17 cellular contexts compared by ENCODE assay signal in genomic region chr1:156382561-156382960, GRCh38. TPM values are rescaled to one million over a fixed set of nuclear protein-coding genes. Genes with fewer than 3 reads are reported as not detected.
"Had no signal": no experiment of that assay in that cellular context is flagged by ENCODE, and none has a peak within 500 bp of the region (broad histone marks: within the 10 kb centered on the region; RNA-seq: fewer than 3 reads in every experiment).

No MANE protein-coding gene starts in this region.

- H3K27me3 ChIP-seq: dorsolateral prefrontal cortex, ovary, right atrium auricular region, uterus had no signal

- H3K27ac ChIP-seq: heart left ventricle, neutrophil, ovary, right atrium auricular region, tibial artery, upper lobe of left lung, uterus had no signal

- H3K4me3 ChIP-seq: dorsolateral prefrontal cortex, heart left ventricle, mucosa of descending colon, ovary, right atrium auricular region, tibial artery, upper lobe of left lung, uterus had no signal

- H3K4me1 ChIP-seq: heart left ventricle, right atrium auricular region, tibial artery, upper lobe of left lung, uterus had no signal

- DNase-seq: cortex of kidney, tibial artery had no signal

- H3K36me3 Mint-ChIP-seq: naive thymus-derived CD8-positive, alpha-beta T cell had no signal

- H3K27ac Mint-ChIP-seq: naive thymus-derived CD8-positive, alpha-beta T cell had no signal

- H3K9me3 ChIP-seq: heart left ventricle, mucosa of descending colon, neutrophil, ovary, right atrium auricular region, tibial artery, upper lobe of left lung, uterus had no signal

- H3K36me3 ChIP-seq: heart left ventricle, neutrophil, ovary, right atrium auricular region, tibial artery, upper lobe of left lung, uterus had no signal

- H3K9me3 Mint-ChIP-seq: naive thymus-derived CD8-positive, alpha-beta T cell had no signal

RNA-seq across cellular contexts. Expression of gene RHBG, which starts 13.6 kb away (rescaled TPM):
- total RNA-seq: fibroblast of lung; frontal cortex; glomerular endothelial cell; mucosa of descending colon; naive thymus-derived CD8-positive, alpha-beta T cell; posterior vena cava; right atrium auricular region; temporal lobe had no signal
- polyA plus RNA-seq: fibroblast of lung; heart left ventricle; naive thymus-derived CD8-positive, alpha-beta T cell; neural cell had no signal

RNA-seq across cellular contexts. Expression of gene TSACC, which starts 44.2 kb away (rescaled TPM):
- total RNA-seq: frontal cortex; glomerular endothelial cell; naive thymus-derived CD8-positive, alpha-beta T cell; ovary; posterior vena cava; right atrium auricular region; temporal lobe; uterus had no signal
- polyA plus RNA-seq: heart left ventricle, neural cell had no signal
